10 cellular contexts compared by ENCODE assay signal in genomic region chr3:45693941-45694521, GRCh38. TPM values are rescaled to one million over a fixed set of nuclear protein-coding genes. Genes with fewer than 3 reads are reported as not detected.
DNase-seq lines count a peak whose midpoint lies in the region; ATAC-seq lines count a peak whose summit lies in the region.
"Had no signal": no experiment of that assay in that cellular context is flagged by ENCODE, and none has a peak within 500 bp of the region (broad histone marks: within the 10 kb centered on the region; RNA-seq: fewer than 3 reads in every experiment).

No MANE protein-coding gene starts in this region.

- peaks cover 4% of the 10 kb centered on the region for H3K36me3 ChIP-seq in urinary bladder (ENCODE audit: insufficient read depth)
- H3K36me3 ChIP-seq: neural progenitor cell had no signal

- H3K27ac ChIP-seq in urinary bladder (ENCODE audit: low read depth): peak overlapping the region; percentile 67
- H3K27ac ChIP-seq: neural progenitor cell had no signal

- CTCF ChIA-PET in T-cell (lab: Charles Lee): interaction anchor here (0.6 to 2.6 kb wide), 15 partner anchors 9 to 182 kb away, joined by 3 to 22 read pairs (median 5); no protein-coding TSS in a partner anchor

- H3K4me1 ChIP-seq in urinary bladder (ENCODE audit: insufficient read depth): peaks cover 2% of the 10 kb centered on the region

- intact Hi-C loops in posterior cingulate gyrus (cut with DNase I): no loop called here

- peaks cover 24% of the 10 kb centered on the region for H3K36me3 Mint-ChIP-seq in T-cell
- peaks cover 59% of the 10 kb centered on the region for H3K36me3 Mint-ChIP-seq in effector memory CD8-positive, alpha-beta T cell (ENCODE audit: insufficient read depth)

- peaks cover 79 to 81% (median 80%) of the 10 kb centered on the region in 3 donors for H3K4me1 Mint-ChIP-seq in T-cell
- H3K4me1 Mint-ChIP-seq in effector memory CD8-positive, alpha-beta T cell (ENCODE audit: low read depth in 2 of 2): peaks cover 52 to 77% of the 10 kb centered on the region in 2 donors

- H3K27ac Mint-ChIP-seq in T-cell: peak overlapping the region; percentile 91 to 96
- H3K27ac Mint-ChIP-seq in effector memory CD8-positive, alpha-beta T cell: peak overlapping the region; percentile 96 to 99
- H3K27ac Mint-ChIP-seq: neural progenitor cell had no signal

- ATAC-seq in T-cell (replicated peaks in 1 of 4) (peak; percentile 12 to 77 (median 23)), GM19351 (IDR thresholded peaks at IDR 0.05; ENCODE audit: unreplicated experiment) (no peak), GM18858 (IDR thresholded peaks at IDR 0.05; ENCODE audit: unreplicated experiment) (no peak)
- ATAC-seq in effector memory CD8-positive, alpha-beta T cell (replicated peaks): peak; percentile 66

- peak; percentile 47 for DNase-seq in stimulated activated CD4-positive, alpha-beta T cell treated with anti-CD3 and anti-CD28 coated beads, Interleukin-15, amount 100 ng/mL, for 24 hours
- no peak for DNase-seq in stimulated activated CD4-positive, alpha-beta T cell treated with anti-CD3 and anti-CD28 coated beads, Interleukin-2, amount 100 ng/mL, for 48 hours
- DNase-seq in T-cell (peak in 27 of 34 experiments; percentile 12 to 56 (median 35)), posterior cingulate gyrus (no peak)
- peak; percentile 24 to 36 (median 26) for DNase-seq in effector memory CD8-positive, alpha-beta T cell
- DNase-seq: Calu3 had no signal

- peak overlapping the region; percentile 34 to 74 (median 61) for H3K4me3 Mint-ChIP-seq in T-cell
- H3K4me3 Mint-ChIP-seq in effector memory CD8-positive, alpha-beta T cell: peak overlapping the region; percentile 66 to 78
- H3K4me3 Mint-ChIP-seq: neural progenitor cell had no signal

- POLR2A ChIA-PET in T-cell (lab: Charles Lee): interaction anchor here (0.5 to 1.4 kb wide), 6 partner anchors 9 to 34 kb away, joined by 3 to 7 read pairs (median 4); no protein-coding TSS in a partner anchor

- peaks cover 1% of the 10 kb centered on the region in 2 donors for H3K27me3 Mint-ChIP-seq in T-cell
- peaks cover 0 to 4% of the 10 kb centered on the region in 2 donors for H3K27me3 Mint-ChIP-seq in effector memory CD8-positive, alpha-beta T cell

- 67% methylated on average over 3 of the region's 3 CpGs for WGBS in urinary bladder

- H3K9me3 Mint-ChIP-seq in T-cell: no peaks in the 10 kb centered on the region
- no peaks in the 10 kb centered on the region for H3K9me3 Mint-ChIP-seq in effector memory CD8-positive, alpha-beta T cell

- H3K4me3 ChIP-seq in urinary bladder (ENCODE audit: low read depth, low read length): no peak overlapping the region
- H3K4me3 ChIP-seq: neural progenitor cell had no signal

RNA-seq across cellular contexts. Expression of gene SACM1L, which starts 4.8 kb away (rescaled TPM):
- total RNA-seq in T-cell (10 to 100 TPM; 62.8 to 81.5 (median 69.1) TPM), urinary bladder (77.9 TPM)
- polyA plus RNA-seq in urinary bladder: 23.4 TPM

Comparison
In these comparisons a context has a peak if more than half of its experiments do, and no peak if none do; other contexts are left out.
1. DNase-seq: peak in stimulated activated CD4-positive, alpha-beta T cell treated with anti-CD3 and anti-CD28 coated beads, Interleukin-15, amount 100 ng/mL, for 24 hours (single experiment), T-cell (27 of 34) and effector memory CD8-positive, alpha-beta T cell (3 of 3); none in stimulated activated CD4-positive, alpha-beta T cell treated with anti-CD3 and anti-CD28 coated beads, Interleukin-2, amount 100 ng/mL, for 48 hours (0 of 2) and posterior cingulate gyrus (0 of 10).
2. ATAC-seq: peak in T-cell (4 of 4) and effector memory CD8-positive, alpha-beta T cell (single experiment); none in GM19351 (single experiment) and GM18858 (single experiment).